ENCODE assay signal across 24 cellular contexts in genomic region chr16:11956558-11956957, GRCh38. TPM values are rescaled to one million over a fixed set of nuclear protein-coding genes. Genes with fewer than 3 reads are reported as not detected.
DNase-seq lines count a peak whose midpoint lies in the region; ATAC-seq and TF ChIP-seq lines count a peak whose summit lies in the region.
"Had no signal": no experiment of that assay in that cellular context is flagged by ENCODE, and none has a peak within 500 bp of the region (broad histone marks: within the 10 kb centered on the region; RNA-seq: fewer than 3 reads in every experiment).

No MANE protein-coding gene starts in this region.

- peak overlapping the region; percentile 88 for H2BK20ac ChIP-seq in IMR-90 (ENCODE audit: low read depth, low read length)

- POLR2A ChIA-PET in IMR-90 (lab: Charles Lee; ENCODE audit: unreplicated experiment), result no interaction called here

- no peak for ATAC-seq in IMR-90 (ENCODE audit: low read depth)
- ATAC-seq in RWPE2 (ENCODE audit: low read depth), result no peak
- no peak for ATAC-seq in GM18868 (IDR thresholded peaks at IDR 0.05; ENCODE audit: unreplicated experiment)
- ATAC-seq in lower lobe of right lung, result no peak

- H3K4me1 ChIP-seq in ACC112 (ENCODE audit: control insufficient read depth, insufficient read depth, low read length, unreplicated experiment) (peaks cover 9% of the 10 kb centered on the region), IMR-90 (ENCODE audit: control insufficient read depth, insufficient read depth, low read length) (peaks cover 5% of the 10 kb centered on the region), RWPE2 (ENCODE audit: insufficient read depth, poor library complexity, severe bottlenecking) (peaks cover 7% of the 10 kb centered on the region), lower lobe of right lung (no peaks in the 10 kb centered on the region)

- peak overlapping the region; percentile 31 for H2BK5ac ChIP-seq in IMR-90 (ENCODE audit: low read depth, low read length, poor library complexity, severe bottlenecking)

- H3K36me3 Mint-ChIP-seq in osteocyte (ENCODE audit: unreplicated experiment), result peaks cover 4% of the 10 kb centered on the region
- H3K36me3 Mint-ChIP-seq: CD4-positive, alpha-beta memory T cell had no signal

- H3K4me2 ChIP-seq in IMR-90 (ENCODE audit: low read depth, low read length), result no peak overlapping the region

- no peak overlapping the region for H3K4me3 Mint-ChIP-seq in osteocyte (ENCODE audit: unreplicated experiment)
- H3K4me3 Mint-ChIP-seq: CD4-positive, alpha-beta memory T cell had no signal

- peak overlapping the region; percentile 81 for H3K4ac ChIP-seq in IMR-90 (ENCODE audit: low read depth, low read length)

- peak overlapping the region; percentile 93 for H2BK120ac ChIP-seq in IMR-90 (ENCODE audit: low read depth, low read length)

- H3K14ac ChIP-seq in IMR-90 (replicated peaks; ENCODE audit: low read depth, low read length), result peak overlapping the region; percentile 20

- no peak overlapping the region for H3K9ac ChIP-seq in IMR-90 (ENCODE audit: low read depth, low read length)
- H3K9ac ChIP-seq: BLaER1 treated with 17β-estradiol and CSF1 and Interleukin-3, amounts not matched to agents 10 nM and 100 nM had no signal

- CTCF ChIA-PET in IMR-90 (lab: Yijun Ruan, JAX), result no interaction called here

- peaks cover 24% of the 10 kb centered on the region for H3K4me1 Mint-ChIP-seq in osteocyte (ENCODE audit: unreplicated experiment)
- H3K4me1 Mint-ChIP-seq: CD4-positive, alpha-beta memory T cell had no signal

- H3K79me1 ChIP-seq in IMR-90 (ENCODE audit: low read depth in 1 of 2, low read length in 2 of 2), result no peaks in the 10 kb centered on the region

- peak overlapping the region; percentile 18; the same call in 1 of the 3 replicates for H2BK15ac ChIP-seq in IMR-90 (ENCODE audit: low read depth, low read length)

- no CpG with 5 or more reads among the region's 2 CpGs for WGBS in IMR-90 (ENCODE audit: extremely low coverage in 2 of 2, insufficient read length in 1 of 2), 2 experiments

- no peaks in the 10 kb centered on the region for H3K9me3 Mint-ChIP-seq in osteocyte (ENCODE audit: unreplicated experiment)
- H3K9me3 Mint-ChIP-seq: CD4-positive, alpha-beta memory T cell had no signal

- H3K23ac ChIP-seq in IMR-90 (ENCODE audit: low read depth, low read length), result no peak overlapping the region

- no peaks in the 10 kb centered on the region for H3K79me2 ChIP-seq in ACC112 (ENCODE audit: control insufficient read depth, insufficient read depth, low read length, unreplicated experiment)

- no peak for TF ChIP-seq CTCF in IMR-90 (conservative IDR thresholded peaks at IDR 0.05; ENCODE audit: low read depth, low read length)
- no peak for TF ChIP-seq CTCF in RWPE2 (IDR thresholded peaks at IDR 0.05; ENCODE audit: poor library complexity, severe bottlenecking)
- TF ChIP-seq CTCF in osteocyte (IDR thresholded peaks at IDR 0.05), result no peak
- no peak for TF ChIP-seq CTCF in lower lobe of right lung (IDR thresholded peaks at IDR 0.05)

- peak overlapping the region; percentile 60 to 71; a peak in 2 of 4 replicates for H4K8ac ChIP-seq in IMR-90 (ENCODE audit: low read depth in 2 of 2, low read length in 2 of 2)

- no peaks in the 10 kb centered on the region for H4K20me1 ChIP-seq in IMR-90 (ENCODE audit: insufficient read depth, low read length)
- H4K20me1 ChIP-seq: BLaER1 treated with 17β-estradiol and CSF1 and Interleukin-3, amounts not matched to agents 10 nM and 100 nM had no signal

- H3K36me3 ChIP-seq in ACC112 (ENCODE audit: insufficient read depth, low read length), result no peaks in the 10 kb centered on the region
- no peaks in the 10 kb centered on the region for H3K36me3 ChIP-seq in IMR-90 (ENCODE audit: control insufficient read depth, insufficient read depth, low read length)
- no peaks in the 10 kb centered on the region for H3K36me3 ChIP-seq in RWPE2 (ENCODE audit: low read depth)
- H3K36me3 ChIP-seq in lower lobe of right lung, result no peaks in the 10 kb centered on the region
- H3K36me3 ChIP-seq: BLaER1 treated with 17β-estradiol and CSF1 and Interleukin-3, amounts not matched to agents 10 nM and 100 nM had no signal

- no peak for DNase-seq in IMR-90
- DNase-seq in RWPE2 (ENCODE audit: low spot score), result peak; percentile 23
- no peak for DNase-seq in osteocyte (ENCODE audit: extremely low spot score, unreplicated experiment)
- DNase-seq in T1000 (lab: John Stamatoyannopoulos, UW), result no peak
- DNase-seq in lower lobe of right lung, result no peak
- DNase-seq in activated effector memory CD4-positive, alpha-beta T cell treated with Interleukin-2 at 50 U/mL for 16 hours, result no peak
- DNase-seq: AML-193; CD4-positive, alpha-beta memory T cell; COR-L47; DMS53; KG1; MM.1S; NCI-H1417; NCI-H1694 treated with DMSO at 0.1 percent for 48 hours; NCI-H2081; NCI-H2227 treated with DMSO at 0.1 percent for 48 hours; NCI-H526 treated with DMSO at 0.1 percent for 48 hours had no signal

- H3K27ac Mint-ChIP-seq in osteocyte (ENCODE audit: unreplicated experiment), result peak overlapping the region; percentile 89
- H3K27ac Mint-ChIP-seq: CD4-positive, alpha-beta memory T cell had no signal

- H3K9me1 ChIP-seq in IMR-90 (ENCODE audit: insufficient read depth, low read length), result peaks cover 14% of the 10 kb centered on the region

- in situ Hi-C loops in IMR-90 (cut with MboI; ENCODE audit: low sequenced_read_pairs), result no loop called here

- H2AK9ac ChIP-seq in IMR-90 (replicated peaks; ENCODE audit: low read depth, low read length, poor library complexity), result peak overlapping the region; percentile 8

- no peak overlapping the region; the same call in 1 of the 2 replicates for H3K56ac ChIP-seq in IMR-90 (ENCODE audit: extremely low read depth, insufficient read depth, low read length)

- no peak overlapping the region for H2AFZ ChIP-seq in ACC112 (ENCODE audit: low read length, unreplicated experiment)
- no peak overlapping the region for H2AFZ ChIP-seq in IMR-90 (replicated peaks; ENCODE audit: low read length, poor library complexity)

- BruUV-seq in IMR-90 (replicated peaks; lab: Mats Ljungman, UMichigan), result no TSS peak

- H4K5ac ChIP-seq in IMR-90 (ENCODE audit: low read depth, low read length), result peak overlapping the region; percentile 85

- peak overlapping the region; percentile 69 for H4K91ac ChIP-seq in IMR-90 (ENCODE audit: insufficient read depth, low read depth, low read length)

- dilution Hi-C loops in IMR-90 (cut with HindIII; ENCODE audit: low sequenced_read_pairs, unreplicated experiment), result no loop called here

- H3K9me3 ChIP-seq in IMR-90 (ENCODE audit: control insufficient read depth, insufficient read depth, low read length) (no peaks in the 10 kb centered on the region), RWPE2 (ENCODE audit: severe bottlenecking) (no peaks in the 10 kb centered on the region), lower lobe of right lung (no peaks in the 10 kb centered on the region)
- H3K9me3 ChIP-seq: BLaER1 treated with 17β-estradiol and CSF1 and Interleukin-3, amounts not matched to agents 10 nM and 100 nM had no signal

- no peak for TF ChIP-seq POLR2A in IMR-90 (IDR thresholded peaks at IDR 0.05; ENCODE audit: low read depth, low read length)

- peak overlapping the region; percentile 80 for H3K18ac ChIP-seq in IMR-90 (ENCODE audit: low read depth, low read length)

- no peaks in the 10 kb centered on the region for H3K27me3 ChIP-seq in ACC112 (ENCODE audit: insufficient read depth, low read length)
- H3K27me3 ChIP-seq in IMR-90 (ENCODE audit: control insufficient read depth, insufficient read depth, low read length), result no peaks in the 10 kb centered on the region
- H3K27me3 ChIP-seq in RWPE2 (ENCODE audit: insufficient read depth, poor library complexity, severe bottlenecking), result no peaks in the 10 kb centered on the region
- no peaks in the 10 kb centered on the region for H3K27me3 ChIP-seq in lower lobe of right lung (ENCODE audit: low read depth)
- H3K27me3 ChIP-seq: BLaER1 treated with 17β-estradiol and CSF1 and Interleukin-3, amounts not matched to agents 10 nM and 100 nM had no signal

- TF ChIP-seq RAD21 in IMR-90 (IDR thresholded peaks at IDR 0.05; ENCODE audit: low read length), result no peak

- no peak overlapping the region for H3K4me3 ChIP-seq in ACC112 (ENCODE audit: low read depth, low read length)
- H3K4me3 ChIP-seq in IMR-90 (ENCODE audit: insufficient read depth, low read depth, low read length), result no peak overlapping the region
- no peak overlapping the region for H3K4me3 ChIP-seq in RWPE2 (ENCODE audit: severe bottlenecking)
- no peak overlapping the region for H3K4me3 ChIP-seq in lower lobe of right lung
- H3K4me3 ChIP-seq: BLaER1 treated with 17β-estradiol and CSF1 and Interleukin-3, amounts not matched to agents 10 nM and 100 nM had no signal

- peak overlapping the region; percentile 54 for H2AK5ac ChIP-seq in IMR-90 (ENCODE audit: low read depth, low read length)

- intact Hi-C loops in IMR-90 (cut with micrococcal nuclease), result no loop called here
- intact Hi-C loops in lower lobe of right lung (cut with DNase I), result no loop called here

- H3K27ac ChIP-seq in ACC112 (ENCODE audit: low read depth, low read length) (peak overlapping the region; percentile 77), IMR-90 (ENCODE audit: insufficient read depth, low read length) (peak overlapping the region; percentile 39; the same call in 1 of the 2 replicates), RWPE2 (ENCODE audit: poor library complexity, severe bottlenecking) (peak overlapping the region; percentile 88), lower lobe of right lung (no peak overlapping the region)
- H3K27ac ChIP-seq: BLaER1 treated with 17β-estradiol and CSF1 and Interleukin-3, amounts not matched to agents 10 nM and 100 nM had no signal

- no peaks in the 10 kb centered on the region for H3K27me3 Mint-ChIP-seq in osteocyte (ENCODE audit: unreplicated experiment)

RNA-seq across cellular contexts. Expression of gene TNFRSF17, which starts 8.5 kb away (rescaled TPM):
- total RNA-seq in IMR-90 (2012; rRNA removed) (not detected in 2 replicates), osteocyte (not detected in 2 replicates), lower lobe of right lung (1.4 TPM)
- polyA plus RNA-seq in IMR-90 (2012; rRNA removed), result not detected in 2 replicates
- not detected in 2 replicates for polyA plus RNA-seq in IMR-90 (2012; cell fraction: cytosol; rRNA removed)
- polyA plus RNA-seq in IMR-90 (2012; cell fraction: nucleus; rRNA removed; ENCODE audit: low replicate concordance), result not detected in 2 replicates
- total RNA-seq: A172; CD4-positive, alpha-beta memory T cell; HT1080; NCI-H460 had no signal
- polyA plus RNA-seq: AG04450 had no signal

RNA-seq across cellular contexts. Expression of gene NPIPB2, which starts 14.7 kb away (rescaled TPM):
- total RNA-seq in IMR-90 (2012; rRNA removed), result 1.4 and 2.2 TPM in 2 replicates
- polyA plus RNA-seq in IMR-90 (2012; rRNA removed), result 7.7 and 13.4 TPM in 2 replicates
- polyA plus RNA-seq in IMR-90 (2012; cell fraction: cytosol; rRNA removed), result 0.05 and 2.4 TPM in 2 replicates
- 15.8 and 57.1 TPM in 2 replicates for polyA plus RNA-seq in IMR-90 (2012; cell fraction: nucleus; rRNA removed; ENCODE audit: low replicate concordance)
- 14.0 and 19.7 TPM in 2 replicates for total RNA-seq in osteocyte
- total RNA-seq in lower lobe of right lung, result 5.6 TPM

RNA-seq across cellular contexts. Expression of gene SNX29, which starts 20.0 kb away (rescaled TPM):
- 14.7 and 21.3 TPM in 2 replicates for total RNA-seq in IMR-90 (2012; rRNA removed)
- polyA plus RNA-seq in IMR-90 (2012; rRNA removed), result 5.0 TPM in 2 replicates
- 3.6 and 4.0 TPM in 2 replicates for polyA plus RNA-seq in IMR-90 (2012; cell fraction: cytosol; rRNA removed)
- 3.2 and 5.4 TPM in 2 replicates for polyA plus RNA-seq in IMR-90 (2012; cell fraction: nucleus; rRNA removed; ENCODE audit: low replicate concordance)
- total RNA-seq in osteocyte, result 24.0 and 25.1 TPM in 2 replicates
- 48.6 TPM for total RNA-seq in lower lobe of right lung

RNA-seq across cellular contexts. Expression of gene GSPT1, which starts 40.8 kb away (rescaled TPM):
- total RNA-seq in IMR-90 (2012; rRNA removed), result 84.8 and 121 TPM in 2 replicates
- 68.8 and 76.3 TPM in 2 replicates for polyA plus RNA-seq in IMR-90 (2012; rRNA removed)
- 7.5 and 16.8 TPM in 2 replicates for polyA plus RNA-seq in IMR-90 (2012; cell fraction: cytosol; rRNA removed)
- polyA plus RNA-seq in IMR-90 (2012; cell fraction: nucleus; rRNA removed; ENCODE audit: low replicate concordance), result 6.0 and 42.6 TPM in 2 replicates
- 87.9 and 91.3 TPM in 2 replicates for total RNA-seq in osteocyte
- 107 TPM for total RNA-seq in lower lobe of right lung
